Comparison of ENCODE assay signal across 19 cellular contexts in genomic region chr1:82486969-82487368, GRCh38.
A peak's percentile ranks its signal among the peaks of the same experiment; 100 is the strongest.
DNase-seq lines count a peak whose midpoint lies in the region; ATAC-seq and TF ChIP-seq lines count a peak whose summit lies in the region.
"Had no signal": no experiment of that assay in that cellular context is flagged by ENCODE, and none has a peak within 500 bp of the region (broad histone marks: within the 10 kb centered on the region; RNA-seq: fewer than 3 reads in every experiment).

No MANE protein-coding gene starts in this region.

- no peak overlapping the region for H3K4ac ChIP-seq in mesendoderm (ENCODE audit: low read depth, low read length)

- peak; percentile 13 for DNase-seq in ACHN
- DNase-seq in NCI-H226: peak; percentile 18
- peak; percentile 71 for DNase-seq in epithelial cell of esophagus (ENCODE audit: low read depth)
- no peak for DNase-seq in mesendoderm
- DNase-seq in PC-9: no peak
- no peak for DNase-seq in coronary artery (ENCODE audit: low spot score)
- DNase-seq: 8988T, Kasumi-1, MM.1S, NCI-H1092 treated with DMSO at 0.1 percent for 48 hours, NCI-H146, NCI-H2081, NCI-H774, OCI-M1, RPMI8226 had no signal

- no TSS peak for BruUV-seq in PC-9 (replicated peaks; lab: Mats Ljungman, UMichigan)

- peak overlapping the region; percentile 51 for H3K18ac ChIP-seq in mesendoderm (ENCODE audit: low read length)

- POLR2A ChIA-PET in PC-9 (lab: Charles Lee; ENCODE audit: unreplicated experiment): no interaction called here

- H3K9me2 ChIP-seq in PC-9 (ENCODE audit: insufficient read depth): no peaks in the 10 kb centered on the region

- H3K79me2 ChIP-seq in mesendoderm (ENCODE audit: control insufficient read depth, insufficient read depth, low read length): no peaks in the 10 kb centered on the region
- no peaks in the 10 kb centered on the region for H3K79me2 ChIP-seq in PC-9 (ENCODE audit: low read depth)

- ATAC-seq in GM21515 (IDR thresholded peaks at IDR 0.05; ENCODE audit: unreplicated experiment) (no peak), HG03175 (IDR thresholded peaks at IDR 0.05; ENCODE audit: unreplicated experiment) (no peak)

- H3K4me2 ChIP-seq in mesendoderm (ENCODE audit: low read length) (no peak overlapping the region), PC-9 (no peak overlapping the region)

- no peaks in the 10 kb centered on the region for H3K79me1 ChIP-seq in mesendoderm (ENCODE audit: low read length)

- H2BK120ac ChIP-seq in mesendoderm (ENCODE audit: low read depth, low read length): no peak overlapping the region

- intact Hi-C loops in PC-9 (cut with micrococcal nuclease; ENCODE audit: unreplicated experiment): no loop called here

- H3K23ac ChIP-seq in mesendoderm (ENCODE audit: low read length): no peak overlapping the region

- in situ Hi-C loops in ACHN (cut with HindIII; ENCODE audit: low pct_ligation_motif_present, low pct_unique_long_range_greater_than_20kb, low sequenced_read_pairs): no loop called here

- no peaks in the 10 kb centered on the region for H4K20me1 ChIP-seq in PC-9 (ENCODE audit: insufficient read depth)

- H2AK5ac ChIP-seq in mesendoderm (ENCODE audit: low read length): no peak overlapping the region

- H2AFZ ChIP-seq in PC-9: no peak overlapping the region

- TF ChIP-seq CTCF in epithelial cell of esophagus (IDR thresholded peaks at IDR 0.05; ENCODE audit: insufficient read depth, low read depth, low read length, missing control alignments) (no peak), PC-9 (conservative IDR thresholded peaks at IDR 0.05) (no peak), coronary artery (IDR thresholded peaks at IDR 0.05) (no peak)

- H3F3A ChIP-seq in PC-9 (ENCODE audit: insufficient read depth, low read depth): no peaks in the 10 kb centered on the region

- H3K4me1 ChIP-seq in mesendoderm (ENCODE audit: control insufficient read depth, low read depth, low read length) (peaks cover 6% of the 10 kb centered on the region), PC-9 (replicated peaks; ENCODE audit: insufficient read depth) (no peaks in the 10 kb centered on the region)

- H2BK15ac ChIP-seq in mesendoderm (replicated peaks; ENCODE audit: low read depth): peak overlapping the region; percentile 85

- H3K27ac ChIP-seq in mesendoderm (ENCODE audit: low read depth, low read length): no peak overlapping the region
- H3K27ac ChIP-seq in PC-9: no peak overlapping the region
- H3K27ac ChIP-seq in coronary artery: no peak overlapping the region
- H3K27ac ChIP-seq: HL-60 had no signal

- H3K36me3 ChIP-seq in mesendoderm (ENCODE audit: control insufficient read depth, insufficient read depth, low read length): no peaks in the 10 kb centered on the region
- H3K36me3 ChIP-seq in PC-9 (ENCODE audit: low read depth): no peaks in the 10 kb centered on the region
- H3K36me3 ChIP-seq: HAP-1 had no signal

- no peak overlapping the region for H4K5ac ChIP-seq in mesendoderm (ENCODE audit: low read length)

- H3K4me3 ChIP-seq in epithelial cell of esophagus (ENCODE audit: low read length) (no peak overlapping the region), mesendoderm (ENCODE audit: low read length) (no peak overlapping the region), PC-9 (no peak overlapping the region), coronary artery (no peak overlapping the region)
- H3K4me3 ChIP-seq: HAP-1 had no signal

- H3K9me3 ChIP-seq in PC-9 (ENCODE audit: insufficient read depth, low read depth): no peaks in the 10 kb centered on the region; the same call in 1 of the 2 replicates
- H3K9me3 ChIP-seq: HAP-1 had no signal

- no peak overlapping the region for H4K8ac ChIP-seq in mesendoderm (ENCODE audit: low read depth, low read length)

- H3K56ac ChIP-seq in mesendoderm (ENCODE audit: low read length): no peak overlapping the region

- CTCF ChIA-PET in PC-9 (lab: Charles Lee): no interaction called here

- H3K9ac ChIP-seq in mesendoderm (ENCODE audit: low read length): no peak overlapping the region

- H2BK5ac ChIP-seq in mesendoderm (ENCODE audit: low read length): no peak overlapping the region

- H3K27me3 ChIP-seq in mesendoderm (ENCODE audit: insufficient read depth, low read length, poor library complexity) (no peaks in the 10 kb centered on the region), PC-9 (ENCODE audit: insufficient read depth, low read depth) (no peaks in the 10 kb centered on the region)

Comparison
In these comparisons a context has a peak if more than half of its experiments do, and no peak if none do; other contexts are left out.
1. DNase-seq: peak in ACHN (single experiment), NCI-H226 (single experiment) and epithelial cell of esophagus (single experiment); none in mesendoderm (single experiment), PC-9 (0 of 2) and coronary artery (single experiment).